15 cellular contexts compared by ENCODE assay signal in the genomic region with DNA sequence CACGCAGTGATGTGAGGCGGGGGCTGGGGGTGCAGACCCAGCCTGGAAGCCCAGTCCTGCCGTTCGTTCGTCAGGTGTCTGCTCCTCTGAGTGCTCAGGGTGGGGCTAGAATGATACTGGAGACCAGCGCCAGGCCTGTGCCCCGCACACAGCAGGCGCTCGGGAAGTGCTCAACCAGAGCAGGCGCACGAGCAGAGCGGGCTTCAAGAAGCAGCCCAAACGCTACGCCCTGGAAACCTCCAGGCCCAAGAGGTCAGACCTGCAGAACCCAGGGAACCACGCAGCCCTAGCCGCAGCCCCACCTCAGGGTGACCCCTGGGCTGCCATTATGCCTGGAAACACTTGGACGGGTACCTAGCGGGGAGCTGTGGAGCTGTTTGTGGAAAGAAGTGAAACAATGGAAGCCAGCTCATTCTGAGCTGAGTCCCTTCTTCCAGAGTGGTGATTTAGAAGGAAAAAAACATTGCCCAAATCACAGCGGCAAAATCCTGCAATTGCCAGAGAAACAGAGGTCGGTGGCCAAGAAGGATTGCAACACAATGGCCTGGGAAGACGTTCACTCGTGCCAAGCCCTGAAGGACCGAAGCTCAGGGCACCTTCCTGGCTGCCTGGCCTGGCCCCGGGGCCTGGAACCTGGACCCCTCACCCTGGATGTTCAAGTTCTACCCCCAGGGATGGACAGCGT. TPM values are rescaled to one million over a fixed set of nuclear protein-coding genes. Genes with fewer than 3 reads are reported as not detected.
DNase-seq lines count a peak whose midpoint lies in the region; ATAC-seq and TF ChIP-seq lines count a peak whose summit lies in the region.
"Had no signal": no experiment of that assay in that cellular context is flagged by ENCODE, and none has a peak within 500 bp of the region (broad histone marks: within the 10 kb centered on the region; RNA-seq: fewer than 3 reads in every experiment).

No MANE protein-coding gene starts in this region.

- H3K4me1 ChIP-seq in Caco-2: no peaks in the 10 kb centered on the region

- no peaks in the 10 kb centered on the region for H3K36me3 Mint-ChIP-seq in Caco-2 (ENCODE audit: insufficient read depth, unreplicated experiment)

- H3K9me3 Mint-ChIP-seq in Caco-2 (ENCODE audit: unreplicated experiment): peaks cover 7% of the 10 kb centered on the region

- ATAC-seq in Right ventricle myocardium inferior: peak; percentile 38
- ATAC-seq in Right ventricle myocardium superior (ENCODE audit: poor library complexity): peak; percentile 73
- ATAC-seq: activated CD8-positive, alpha-beta T cell treated with anti-CD3 and anti-CD28 coated beads, Interleukin-2, amount 10 ng/mL, durations not matched to agents 7 days and 5 days; activated T-helper 17 cell treated with anti-CD3 and anti-CD28 coated beads, Interleukin-2, amount 50 U/mL, for 72 hours; esophagus mucosa had no signal

- no peak overlapping the region for H3K27ac Mint-ChIP-seq in Caco-2 (ENCODE audit: unreplicated experiment)
- H3K27ac Mint-ChIP-seq: activated CD8-positive, alpha-beta T cell treated with anti-CD3 and anti-CD28 coated beads, Interleukin-2, amount 10 ng/mL, durations not matched to agents 7 days and 5 days; activated T-helper 17 cell treated with anti-CD3 and anti-CD28 coated beads, Interleukin-2, amount 50 U/mL, for 72 hours had no signal

- H3K27me3 ChIP-seq in Caco-2 (replicated peaks; ENCODE audit: control insufficient read depth, insufficient read depth, low read length): no peaks in the 10 kb centered on the region

- BruUV-seq in Caco-2 (replicated peaks; lab: Mats Ljungman, UMichigan): no TSS peak

- no peak overlapping the region for H3K4me3 Mint-ChIP-seq in Caco-2 (ENCODE audit: unreplicated experiment)
- H3K4me3 Mint-ChIP-seq: activated CD8-positive, alpha-beta T cell treated with anti-CD3 and anti-CD28 coated beads, Interleukin-2, amount 10 ng/mL, durations not matched to agents 7 days and 5 days; activated T-helper 17 cell treated with anti-CD3 and anti-CD28 coated beads, Interleukin-2, amount 50 U/mL, for 72 hours had no signal

- CTCF ChIA-PET in Caco-2 (lab: Charles Lee): no interaction called here

- no peak overlapping the region for H3K4me3 ChIP-seq in Caco-2 (ENCODE audit: low read depth, low read length)
- H3K4me3 ChIP-seq: dorsolateral prefrontal cortex had no signal

- intact Hi-C loops in Right ventricle myocardium inferior (cut with DNase I): no loop called here
- intact Hi-C loops in cardiac septum (cut with DNase I): no loop called here
- intact Hi-C loops in Right ventricle myocardium superior (cut with DNase I): no loop called here
- intact Hi-C loops in Caco-2 (cut with micrococcal nuclease; ENCODE audit: unreplicated experiment): no loop called here

- POLR2A ChIA-PET in Caco-2 (lab: Charles Lee): no interaction called here

- no peaks in the 10 kb centered on the region for H3K36me3 ChIP-seq in Caco-2 (ENCODE audit: control insufficient read depth, insufficient read depth, low read length)

- H3K27me3 Mint-ChIP-seq in Caco-2 (ENCODE audit: insufficient read depth, unreplicated experiment): no peaks in the 10 kb centered on the region

- DNase-seq in Right ventricle myocardium inferior (ENCODE audit: missing footprints): peak; percentile 69
- DNase-seq in cardiac septum (ENCODE audit: low spot score): no peak
- DNase-seq in Right ventricle myocardium superior: peak; percentile 65
- peak; percentile 30 for DNase-seq in putamen (ENCODE audit: low spot score)
- DNase-seq in NCI-H446 treated with DMSO at 0.1 percent for 48 hours (lab: John Stamatoyannopoulos, UW): no peak
- DNase-seq in Caco-2: no peak
- DNase-seq in stimulated activated CD4-positive, alpha-beta T cell treated with anti-CD3 and anti-CD28 coated beads, Interleukin-2, amount 100 ng/mL, for 24 hours: no peak
- no peak for DNase-seq in DMS153 treated with DMSO at 0.1 percent for 48 hours (lab: John Stamatoyannopoulos, UW; ENCODE audit: unreplicated experiment)
- DNase-seq: activated CD8-positive, alpha-beta T cell treated with anti-CD3 and anti-CD28 coated beads, Interleukin-2, amount 10 ng/mL, durations not matched to agents 7 days and 5 days; dorsolateral prefrontal cortex; NCI-H2081 treated with DMSO at 0.1 percent for 48 hours; NCI-H748 treated with DMSO at 0.1 percent for 48 hours had no signal

- no peak for TF ChIP-seq CTCF in Caco-2 (IDR thresholded peaks at IDR 0.05; ENCODE audit: insufficient read depth in 1 of 2, low read depth in 1 of 2, low read length in 1 of 2, severe bottlenecking in 1 of 2, unreplicated experiment in 1 of 2)

- no peaks in the 10 kb centered on the region for H3K4me1 Mint-ChIP-seq in Caco-2 (ENCODE audit: low read depth, unreplicated experiment)

- no peaks in the 10 kb centered on the region for H3K9me3 ChIP-seq in Caco-2

RNA-seq across cellular contexts. Expression of a gene that starts 40.5 kb away (rescaled TPM):
- total RNA-seq in Right ventricle myocardium inferior (0.24 TPM), cardiac septum (not detected), Right ventricle myocardium superior (0.16 TPM), Caco-2 (2022) (0.41 and 0.53 TPM in 2 replicates)
- total RNA-seq: activated CD8-positive, alpha-beta T cell treated with anti-CD3 and anti-CD28 coated beads, Interleukin-2, amount 10 ng/mL, durations not matched to agents 7 days and 5 days; activated T-helper 17 cell treated with anti-CD3 and anti-CD28 coated beads, Interleukin-2, amount 50 U/mL, for 72 hours; G401 had no signal

Comparison
In these comparisons a context has a peak if more than half of its experiments do, and no peak if none do; other contexts are left out.
1. DNase-seq: peak in Right ventricle myocardium inferior (single experiment), Right ventricle myocardium superior (single experiment) and putamen (single experiment); none in cardiac septum (single experiment), NCI-H446 treated with DMSO at 0.1 percent for 48 hours (single experiment), Caco-2 (0 of 2), stimulated activated CD4-positive, alpha-beta T cell treated with anti-CD3 and anti-CD28 coated beads, Interleukin-2, amount 100 ng/mL, for 24 hours (0 of 2) and DMS153 treated with DMSO at 0.1 percent for 48 hours (single experiment).